12 cellular contexts compared by ENCODE assay signal in the genomic region with DNA sequence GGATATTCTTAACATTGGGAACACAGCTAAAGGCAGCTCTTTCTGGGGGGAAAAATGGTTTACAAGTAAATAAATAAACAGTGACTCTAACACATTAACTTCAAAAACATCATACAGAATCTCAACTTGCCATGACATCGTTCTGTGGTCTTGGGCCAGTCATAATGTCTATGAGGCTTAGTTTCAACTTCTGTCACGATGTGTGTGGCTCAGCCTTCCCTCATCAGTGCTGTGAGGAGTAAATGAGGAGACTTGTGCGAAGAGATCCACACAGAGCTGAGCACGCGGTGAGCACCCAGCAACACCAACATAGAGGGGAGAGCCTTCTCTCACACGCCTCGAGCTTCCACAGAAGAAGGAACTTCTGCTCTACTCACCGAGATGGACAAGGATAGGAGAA. TPM values are rescaled to one million over a fixed set of nuclear protein-coding genes. Genes with fewer than 3 reads are reported as not detected.
DNase-seq lines count a peak whose midpoint lies in the region; ATAC-seq and TF ChIP-seq lines count a peak whose summit lies in the region.
"Had no signal": no experiment of that assay in that cellular context is flagged by ENCODE, and none has a peak within 500 bp of the region (broad histone marks: within the 10 kb centered on the region; RNA-seq: fewer than 3 reads in every experiment).

No MANE protein-coding gene starts in this region.

- no peak overlapping the region for H3K27ac ChIP-seq in upper lobe of left lung
- no peak overlapping the region for H3K27ac ChIP-seq in ascending aorta
- H3K27ac ChIP-seq: stomach had no signal

- ATAC-seq in HG02678 (IDR thresholded peaks at IDR 0.05; ENCODE audit: unreplicated experiment) (peak; percentile 77), HG03558 (IDR thresholded peaks at IDR 0.05; ENCODE audit: extremely low read depth, unreplicated experiment) (peak; percentile 95), upper lobe of left lung (ENCODE audit: low FRiP score in 2 of 2) (no peak)

- no peak for TF ChIP-seq EP300 in upper lobe of left lung (IDR thresholded peaks at IDR 0.05)

- intact Hi-C loops in ascending aorta (cut with DNase I), result loop anchor here (5.0 kb wide), 1 partner anchor 106 kb away; a partner anchor contains a TSS

- no peak for TF ChIP-seq CTCF in upper lobe of left lung (IDR thresholded peaks at IDR 0.05)
- no peak for TF ChIP-seq CTCF in ascending aorta (IDR thresholded peaks at IDR 0.05)

- WGBS in upper lobe of left lung, 2 donors, result 76 to 79% methylated on average over 8 of the region's 8 CpGs

- H3K4me1 ChIP-seq in upper lobe of left lung (no peaks in the 10 kb centered on the region), ascending aorta (no peaks in the 10 kb centered on the region)

- no peaks in the 10 kb centered on the region for H3K27me3 ChIP-seq in upper lobe of left lung
- no peaks in the 10 kb centered on the region for H3K27me3 ChIP-seq in ascending aorta
- H3K27me3 ChIP-seq: stomach had no signal

- TF ChIP-seq POLR2A in upper lobe of left lung (IDR thresholded peaks at IDR 0.05), result no peak

- no peaks in the 10 kb centered on the region for H3K9me3 ChIP-seq in upper lobe of left lung
- H3K9me3 ChIP-seq in ascending aorta, result no peaks in the 10 kb centered on the region
- H3K9me3 ChIP-seq: stomach had no signal

- no peak overlapping the region for H3K4me3 ChIP-seq in upper lobe of left lung
- no peak overlapping the region for H3K4me3 ChIP-seq in ascending aorta
- H3K4me3 ChIP-seq: stomach had no signal

- DNase-seq in stimulated activated CD4-positive, alpha-beta T cell treated with anti-CD3 and anti-CD28 coated beads, Interleukin-15, amount 100 ng/mL, for 48 hours (ENCODE audit: low read depth in 2 of 2), result peak; percentile 31 to 35
- no peak for DNase-seq in stimulated activated CD4-positive, alpha-beta T cell treated with anti-CD3 and anti-CD28 coated beads, Interleukin-12 subunit alpha, Interleukin-12 subunit beta, amount 100 ng/mL, for 4 hours
- DNase-seq in Ammon's horn (ENCODE audit: low spot score) (no peak), upper lobe of left lung (no peak), ascending aorta (ENCODE audit: low spot score in 2 of 2) (no peak), DMS 273 treated with DMSO at 0.1 percent for 48 hours (lab: John Stamatoyannopoulos, UW) (no peak)
- DNase-seq: KBM-7, stomach had no signal

- peaks cover 0 to 43% (median 28%) of the 10 kb centered on the region in 4 donors for H3K36me3 ChIP-seq in upper lobe of left lung
- peaks cover 58 to 80% of the 10 kb centered on the region in 2 donors for H3K36me3 ChIP-seq in ascending aorta

RNA-seq across cellular contexts. Expression of a gene that starts 49.0 kb away (rescaled TPM):
- total RNA-seq in upper lobe of left lung (10 to 100 TPM; 15.9 to 97.4 (median 24.5) TPM), ascending aorta (23.1 TPM)
- total RNA-seq: B cell had no signal

RNA-seq across cellular contexts. Expression of a gene that starts 56.4 kb away (rescaled TPM):
- 100 to 1,000 TPM; 134 to 673 (median 360) TPM for total RNA-seq in upper lobe of left lung
- 0.11 TPM for total RNA-seq in ascending aorta
- total RNA-seq: B cell, kidney epithelial cell had no signal

Comparison
In these comparisons a context has a peak if more than half of its experiments do, and no peak if none do; other contexts are left out.
1. DNase-seq: peak in stimulated activated CD4-positive, alpha-beta T cell treated with anti-CD3 and anti-CD28 coated beads, Interleukin-15, amount 100 ng/mL, for 48 hours (2 of 2); none in stimulated activated CD4-positive, alpha-beta T cell treated with anti-CD3 and anti-CD28 coated beads, Interleukin-12 subunit alpha, Interleukin-12 subunit beta, amount 100 ng/mL, for 4 hours (single experiment), Ammon's horn (single experiment), upper lobe of left lung (0 of 2), ascending aorta (0 of 2) and DMS 273 treated with DMSO at 0.1 percent for 48 hours (single experiment).
2. ATAC-seq: peak in HG02678 (single experiment) and HG03558 (single experiment); none in upper lobe of left lung (0 of 2).
3. RNA of a gene that starts 56.4 kb away (total RNA-seq): 134 to 673 TPM in upper lobe of left lung; 0.11 TPM in ascending aorta (single experiment); every median in the first group is over 100 times any median in the second.